26 cellular contexts compared by ENCODE assay signal in the genomic region with DNA sequence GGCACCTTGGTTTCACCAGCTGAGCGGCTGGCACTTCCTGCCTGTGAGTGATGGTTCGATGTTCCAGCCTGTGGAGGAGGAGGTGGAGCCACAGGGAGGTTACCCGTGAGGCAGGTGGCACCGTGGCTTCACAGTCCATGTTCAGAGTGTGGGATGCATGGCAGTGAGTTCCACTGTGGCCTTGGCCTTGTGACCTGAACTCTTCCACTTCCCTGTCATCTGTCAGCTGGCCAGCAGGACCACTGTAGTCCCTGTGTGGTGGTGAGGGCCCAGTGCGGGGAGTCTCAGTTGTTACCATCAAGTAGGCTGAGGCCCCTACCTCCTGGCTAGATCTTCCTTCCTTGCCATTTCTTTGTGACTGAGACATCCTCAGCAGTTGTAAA. TPM values are rescaled to one million over a fixed set of nuclear protein-coding genes. Genes with fewer than 3 reads are reported as not detected.
DNase-seq lines count a peak whose midpoint lies in the region; ATAC-seq and TF ChIP-seq lines count a peak whose summit lies in the region.
"Had no signal": no experiment of that assay in that cellular context is flagged by ENCODE, and none has a peak within 500 bp of the region (broad histone marks: within the 10 kb centered on the region; RNA-seq: fewer than 3 reads in every experiment).

No MANE protein-coding gene starts in this region.

- H4K20me1 ChIP-seq in BLaER1 (peaks cover 98% of the 10 kb centered on the region), DOHH2 (ENCODE audit: control insufficient read depth, insufficient read depth, low read depth, low read length) (peaks cover 24% of the 10 kb centered on the region), Karpas-422 (ENCODE audit: insufficient read depth, low read depth, low read length) (peaks cover 55% of the 10 kb centered on the region)

- H2AK5ac ChIP-seq in mesenchymal stem cell (ENCODE audit: low read length, severe bottlenecking): no peak overlapping the region

- peaks cover 26% of the 10 kb centered on the region for H3F3A ChIP-seq in DOHH2 (ENCODE audit: control insufficient read depth, insufficient read depth)

- no peak overlapping the region for H3K4me3 Mint-ChIP-seq in WTC11
- H3K4me3 Mint-ChIP-seq: activated CD8-positive, alpha-beta memory T cell treated with anti-CD3 and anti-CD28 coated beads, Interleukin-2, amount 10 ng/mL, durations not matched to agents 7 days and 5 days; activated naive CD8-positive, alpha-beta T cell; stimulated activated naive B cell treated with anti-CD40 and anti-IgM and Interleukin-4, amounts not matched to agents 10 μg/mL and 1 μg/mL and 100 μg/mL, for 72 hours had no signal

- peaks cover 3% of the 10 kb centered on the region for H3K79me1 ChIP-seq in mesenchymal stem cell (replicated peaks; ENCODE audit: low read length, poor library complexity, severe bottlenecking)

- peak overlapping the region in 1 of 2 experiments; percentile 96 for H3K14ac ChIP-seq in mesenchymal stem cell (ENCODE audit: low read length in 2 of 2)

- H3K36me3 ChIP-seq in BLaER1 (peaks cover 53% of the 10 kb centered on the region), DOHH2 (ENCODE audit: control insufficient read depth, low read length) (peaks cover 65% of the 10 kb centered on the region), mesenchymal stem cell (ENCODE audit: control insufficient read depth in 1 of 2, insufficient read depth in 2 of 2, low read depth in 1 of 2, low read length in 2 of 2) (peaks cover 0 to 22% of the 10 kb centered on the region in 2 experiments), Karpas-422 (ENCODE audit: insufficient read depth, low read length) (no peaks in the 10 kb centered on the region)
- H3K36me3 ChIP-seq: suprapubic skin had no signal

- H3K9me3 ChIP-seq in BLaER1: no peaks in the 10 kb centered on the region
- H3K9me3 ChIP-seq in DOHH2 (ENCODE audit: control insufficient read depth, insufficient read depth, low read length): no peaks in the 10 kb centered on the region
- H3K9me3 ChIP-seq in mesenchymal stem cell (ENCODE audit: control insufficient read depth, low read length): no peaks in the 10 kb centered on the region
- no peaks in the 10 kb centered on the region for H3K9me3 ChIP-seq in Karpas-422 (ENCODE audit: low read length)
- H3K9me3 ChIP-seq: suprapubic skin had no signal

- 0 out of 2 replicates have a peak overlapping the region, but pooled peaks have one; percentile 84 for H3K27ac Mint-ChIP-seq in WTC11
- H3K27ac Mint-ChIP-seq: activated CD8-positive, alpha-beta memory T cell treated with anti-CD3 and anti-CD28 coated beads, Interleukin-2, amount 10 ng/mL, durations not matched to agents 7 days and 5 days; activated naive CD8-positive, alpha-beta T cell; activated T-helper 2 cell treated with anti-CD3 and anti-CD28 coated beads, Interferon-gamma antibody, Interleukin-2, Interleukin-4, amounts not matched to agents 10 μg/mL and 5 μg/mL and 100 μg/mL, durations not matched to agents 14 hours and 24 hours and 36 hours; stimulated activated naive B cell treated with anti-CD40 and anti-IgM and Interleukin-4, amounts not matched to agents 10 μg/mL and 1 μg/mL and 100 μg/mL, for 72 hours had no signal

- DNase-seq in WTC11 (ENCODE audit: low spot score) (no peak), mesenchymal stem cell (no peak), kidney glomerular epithelial cell (lab: John Stamatoyannopoulos, UW) (no peak), NCI-H510A (lab: John Stamatoyannopoulos, UW) (no peak), Karpas-422 (no peak)
- DNase-seq: activated CD4-positive, alpha-beta T cell treated with anti-CD3 and anti-CD28 coated beads for 48 hours; activated CD8-positive, alpha-beta memory T cell treated with anti-CD3 and anti-CD28 coated beads, Interleukin-2, amount 10 ng/mL, durations not matched to agents 7 days and 5 days; aorta; EL; erythroblast; foreskin fibroblast; GM23248; KBM-7; left cardiac atrium; MM.1S; NCI-H1436 treated with DMSO at 0.1 percent for 48 hours; NCI-H510A treated with DMSO at 0.1 percent for 48 hours; stimulated activated CD4-positive, alpha-beta T cell treated with anti-CD3 and anti-CD28 coated beads, Interleukin-4, amount 100 ng/mL, for 1 hour; stimulated activated naive B cell treated with anti-CD40 and anti-IgM and Interleukin-4, amounts not matched to agents 10 μg/mL and 1 μg/mL and 100 μg/mL, for 72 hours had no signal

- H2BK12ac ChIP-seq in mesenchymal stem cell (ENCODE audit: low read length in 2 of 2): peak overlapping the region in 1 of 2 experiments; percentile 80

- TF ChIP-seq CTCF in DOHH2 (IDR thresholded peaks at IDR 0.05; ENCODE audit: low read depth, low read length, poor library complexity, severe bottlenecking) (no peak), WTC11 (IDR thresholded peaks at IDR 0.05) (no peak)

- no peak overlapping the region for H2BK15ac ChIP-seq in mesenchymal stem cell (ENCODE audit: low read depth, poor library complexity, severe bottlenecking)

- H3K4ac ChIP-seq in mesenchymal stem cell (ENCODE audit: low read depth in 1 of 2, low read length in 2 of 2): peak overlapping the region in 1 of 2 experiments; percentile 44

- peaks cover 25% of the 10 kb centered on the region for H3K4me1 Mint-ChIP-seq in WTC11

- H3K4me1 ChIP-seq in BLaER1 (peaks cover 99% of the 10 kb centered on the region), DOHH2 (ENCODE audit: control insufficient read depth, low read length) (peaks cover 81% of the 10 kb centered on the region), mesenchymal stem cell (ENCODE audit: control insufficient read depth, insufficient read depth, low read depth, low read length) (peaks cover 31% of the 10 kb centered on the region), Karpas-422 (ENCODE audit: low read length) (peaks cover 10% of the 10 kb centered on the region)
- H3K4me1 ChIP-seq: parathyroid adenoma had no signal

- WGBS in mesenchymal stem cell: 92% methylated on average over 5 of the region's 5 CpGs

- H2BK120ac ChIP-seq in mesenchymal stem cell (ENCODE audit: low read depth, low read length): no peak overlapping the region

- peaks cover 12% of the 10 kb centered on the region for H3K36me3 Mint-ChIP-seq in WTC11
- H3K36me3 Mint-ChIP-seq: activated CD8-positive, alpha-beta memory T cell treated with anti-CD3 and anti-CD28 coated beads, Interleukin-2, amount 10 ng/mL, durations not matched to agents 7 days and 5 days; activated naive CD8-positive, alpha-beta T cell had no signal

- H3K27me3 ChIP-seq in BLaER1 (no peaks in the 10 kb centered on the region), DOHH2 (ENCODE audit: control insufficient read depth, low read length) (no peaks in the 10 kb centered on the region), mesenchymal stem cell (ENCODE audit: control insufficient read depth in 1 of 2, insufficient read depth in 1 of 2, low read length in 2 of 2) (no peaks in the 10 kb centered on the region), Karpas-422 (ENCODE audit: low read length) (no peaks in the 10 kb centered on the region)
- H3K27me3 ChIP-seq: suprapubic skin had no signal

- no peaks in the 10 kb centered on the region for H3K27me3 Mint-ChIP-seq in WTC11 (ENCODE audit: low read depth)
- H3K27me3 Mint-ChIP-seq: activated CD8-positive, alpha-beta memory T cell treated with anti-CD3 and anti-CD28 coated beads, Interleukin-2, amount 10 ng/mL, durations not matched to agents 7 days and 5 days; activated naive CD8-positive, alpha-beta T cell; stimulated activated naive B cell treated with anti-CD40 and anti-IgM and Interleukin-4, amounts not matched to agents 10 μg/mL and 1 μg/mL and 100 μg/mL, for 72 hours had no signal

- ATAC-seq in WTC11: no peak
- no peak for ATAC-seq in GM19324 (IDR thresholded peaks at IDR 0.05; ENCODE audit: low FRiP score, unreplicated experiment)
- ATAC-seq: activated CD8-positive, alpha-beta memory T cell treated with anti-CD3 and anti-CD28 coated beads, Interleukin-2, amount 10 ng/mL, durations not matched to agents 7 days and 5 days; stimulated activated naive B cell treated with anti-CD40 and anti-IgM and Interleukin-4, amounts not matched to agents 10 μg/mL and 1 μg/mL and 100 μg/mL, for 72 hours had no signal

- H2BK5ac ChIP-seq in mesenchymal stem cell (ENCODE audit: low read depth, low read length, poor library complexity, severe bottlenecking): no peak overlapping the region

- H3K9ac ChIP-seq in BLaER1: peak overlapping the region; percentile 45
- H3K9ac ChIP-seq in mesenchymal stem cell (ENCODE audit: low read length): no peak overlapping the region
- H3K9ac ChIP-seq in Karpas-422 (ENCODE audit: low read length): no peak overlapping the region
- H3K9ac ChIP-seq: GM23248, parathyroid adenoma had no signal

- peak overlapping the region; percentile 52 for H4K91ac ChIP-seq in mesenchymal stem cell (ENCODE audit: low read length)

- POLR2A ChIA-PET in WTC11 (lab: Charles Lee): interaction anchor here (0.5 kb wide), 1 partner anchor 989 kb away, joined by 4 read pairs; no protein-coding TSS in a partner anchor

- H3K79me2 ChIP-seq in DOHH2 (ENCODE audit: control insufficient read depth, low read length): peaks cover 99% of the 10 kb centered on the region
- peaks cover 91% of the 10 kb centered on the region for H3K79me2 ChIP-seq in Karpas-422 (ENCODE audit: low read length)

- H3K23ac ChIP-seq in mesenchymal stem cell (ENCODE audit: low read length in 2 of 2): peak overlapping the region in 1 of 2 experiments; percentile 5

- peak overlapping the region in 1 of 2 experiments; percentile 21 for H3K18ac ChIP-seq in mesenchymal stem cell (ENCODE audit: low read depth in 1 of 2, low read length in 2 of 2)

- H2AFZ ChIP-seq in mesenchymal stem cell (ENCODE audit: low read depth, low read length) (no peak overlapping the region), Karpas-422 (ENCODE audit: low read length) (no peak overlapping the region)
- H2AFZ ChIP-seq: GM23248, parathyroid adenoma had no signal

- H3K9me2 ChIP-seq in DOHH2 (replicated peaks; ENCODE audit: control insufficient read depth, low read length) (no peaks in the 10 kb centered on the region), Karpas-422 (replicated peaks; ENCODE audit: insufficient read depth, low read length) (no peaks in the 10 kb centered on the region)

- peaks cover 10% of the 10 kb centered on the region for H3K9me3 Mint-ChIP-seq in WTC11
- H3K9me3 Mint-ChIP-seq: activated T-helper 2 cell treated with anti-CD3 and anti-CD28 coated beads, Interferon-gamma antibody, Interleukin-2, Interleukin-4, amounts not matched to agents 10 μg/mL and 5 μg/mL and 100 μg/mL, durations not matched to agents 14 hours and 24 hours and 36 hours had no signal

- CTCF ChIA-PET in WTC11 (lab: Charles Lee): interaction anchor here (1.0 kb wide), 2 partner anchors 34 to 113 kb away, joined by 3 to 4 read pairs; no protein-coding TSS in a partner anchor

- H4K8ac ChIP-seq in mesenchymal stem cell (ENCODE audit: low read length): no peak overlapping the region

- H3K27ac ChIP-seq in BLaER1 (peak overlapping the region; percentile 68), DOHH2 (ENCODE audit: low read depth, low read length) (peak overlapping the region; percentile 98), mesenchymal stem cell (ENCODE audit: low read length, poor library complexity, severe bottlenecking) (no peak overlapping the region), Karpas-422 (ENCODE audit: low read length) (no peak overlapping the region)
- H3K27ac ChIP-seq: GM23248, parathyroid adenoma, suprapubic skin had no signal

- H3K4me3 ChIP-seq in BLaER1 (no peak overlapping the region), DOHH2 (ENCODE audit: low read length) (no peak overlapping the region), mesenchymal stem cell (ENCODE audit: insufficient read depth in 1 of 2, low read depth in 1 of 2, low read length in 2 of 2) (no peak overlapping the region), Karpas-422 (ENCODE audit: low read length) (no peak overlapping the region)
- H3K4me3 ChIP-seq: GM23248, suprapubic skin had no signal

- H3K4me2 ChIP-seq in BLaER1 (peak overlapping the region; percentile 87), DOHH2 (ENCODE audit: low read length) (peak overlapping the region; percentile 41), mesenchymal stem cell (ENCODE audit: low read length, poor library complexity, severe bottlenecking) (no peak overlapping the region), Karpas-422 (ENCODE audit: low read depth, low read length, poor library complexity, severe bottlenecking) (no peak overlapping the region)

RNA-seq across cellular contexts. Expression of gene SMARCA4, which starts 16.9 kb away (rescaled TPM):
- 268 to 295 TPM (median 284 TPM) in 3 replicates for total RNA-seq in WTC11 (2021)
- 67.2 TPM for polyA plus RNA-seq in mesenchymal stem cell (2013, experiment 1 of 2)
- polyA plus RNA-seq in mesenchymal stem cell (2013, experiment 2 of 2): 66.6 TPM
- total RNA-seq in Karpas-422 (2014; rRNA removed; shearing (Covaris generic); ENCODE audit: low replicate concordance): 103 and 118 TPM in 2 replicates

RNA-seq across cellular contexts. Expression of gene TIMM29, which starts 49.2 kb away (rescaled TPM):
- 30.0 to 33.8 TPM (median 32.0 TPM) in 3 replicates for total RNA-seq in WTC11 (2021)
- polyA plus RNA-seq in mesenchymal stem cell (2013, experiment 1 of 2): 20.0 TPM
- polyA plus RNA-seq in mesenchymal stem cell (2013, experiment 2 of 2): 22.7 TPM
- total RNA-seq in Karpas-422 (2014; rRNA removed; shearing (Covaris generic); ENCODE audit: low replicate concordance): 16.5 and 28.1 TPM in 2 replicates

RNA-seq across cellular contexts. Expression of gene YIPF2, which starts 49.3 kb away (rescaled TPM):
- 63.3 to 65.5 TPM (median 64.4 TPM) in 3 replicates for total RNA-seq in WTC11 (2021)
- polyA plus RNA-seq in mesenchymal stem cell (2013, experiment 1 of 2): 51.4 TPM
- polyA plus RNA-seq in mesenchymal stem cell (2013, experiment 2 of 2): 51.4 TPM
- total RNA-seq in Karpas-422 (2014; rRNA removed; shearing (Covaris generic); ENCODE audit: low replicate concordance): 26.8 and 45.6 TPM in 2 replicates

Comparison
In these comparisons a context has a peak if more than half of its experiments do, and no peak if none do; other contexts are left out.
1. H3K27ac ChIP-seq: peak in BLaER1 (single experiment) and DOHH2 (single experiment); none in mesenchymal stem cell (single experiment) and Karpas-422 (single experiment).
2. H3K4me2 ChIP-seq: peak in BLaER1 (single experiment) and DOHH2 (single experiment); none in mesenchymal stem cell (single experiment) and Karpas-422 (single experiment).